ENCODE assay signal across 19 cellular contexts in genomic region chr2:114009125-114009923, GRCh38.
A peak's percentile ranks its signal among the peaks of the same experiment; 100 is the strongest.
DNase-seq lines count a peak whose midpoint lies in the region; ATAC-seq and TF ChIP-seq lines count a peak whose summit lies in the region.
"Had no signal": no experiment of that assay in that cellular context is flagged by ENCODE, and none has a peak within 500 bp of the region (broad histone marks: within the 10 kb centered on the region; RNA-seq: fewer than 3 reads in every experiment).

No MANE protein-coding gene starts in this region.

- H3K27ac ChIP-seq in aorta (ENCODE audit: low read depth in 1 of 2, low read length in 2 of 2) (no peak overlapping the region), thyroid gland (no peak overlapping the region)
- H3K27ac ChIP-seq: BLaER1 treated with 17β-estradiol and CSF1 and Interleukin-3, amounts not matched to agents 10 nM and 100 nM had no signal

- POLR2A ChIA-PET in Caco-2 (lab: Charles Lee) = no interaction called here

- H3K27me3 Mint-ChIP-seq in Caco-2 (ENCODE audit: insufficient read depth, unreplicated experiment) = no peaks in the 10 kb centered on the region
- no peaks in the 10 kb centered on the region for H3K27me3 Mint-ChIP-seq in glutamatergic neuron (ENCODE audit: unreplicated experiment)

- TF ChIP-seq CTCF in Caco-2 (IDR thresholded peaks at IDR 0.05; ENCODE audit: insufficient read depth in 1 of 2, low read depth in 1 of 2, low read length in 1 of 2, severe bottlenecking in 1 of 2, unreplicated experiment in 1 of 2) (no peak), glutamatergic neuron (IDR thresholded peaks at IDR 0.05; ENCODE audit: partially characterized antibody, unreplicated experiment) (no peak), thyroid gland (IDR thresholded peaks at IDR 0.05) (no peak)

- H3K9me3 Mint-ChIP-seq in Caco-2 (ENCODE audit: unreplicated experiment) (peaks cover 10% of the 10 kb centered on the region), glutamatergic neuron (ENCODE audit: unreplicated experiment) (no peaks in the 10 kb centered on the region)
- H3K9me3 Mint-ChIP-seq: CD4-positive, alpha-beta T cell had no signal

- peaks cover 24% of the 10 kb centered on the region for H3K4me1 Mint-ChIP-seq in Caco-2 (ENCODE audit: low read depth, unreplicated experiment)
- H3K4me1 Mint-ChIP-seq in glutamatergic neuron (ENCODE audit: low read depth, unreplicated experiment) = no peaks in the 10 kb centered on the region
- H3K4me1 Mint-ChIP-seq: CD8-positive, alpha-beta memory T cell; GM23338 had no signal

- peak overlapping the region; percentile 12 for H3K27ac Mint-ChIP-seq in Caco-2 (ENCODE audit: unreplicated experiment)
- no peak overlapping the region for H3K27ac Mint-ChIP-seq in glutamatergic neuron (ENCODE audit: unreplicated experiment)
- H3K27ac Mint-ChIP-seq: CD14-positive monocyte; CD4-positive, alpha-beta T cell; CD8-positive, alpha-beta memory T cell; GM23338; H9 had no signal

- no peak for DNase-seq in Caco-2
- DNase-seq in M059J (ENCODE audit: low read depth) = peak; percentile 5
- peak; percentile 8 for DNase-seq in fibroblast of peridontal ligament (ENCODE audit: extremely low read depth)
- DNase-seq in aorta = no peak
- no peak for DNase-seq in glutamatergic neuron
- DNase-seq in thyroid gland = no peak
- DNase-seq: AML-193; BE2C; Calu3; CD4-positive, alpha-beta T cell; CD8-positive, alpha-beta memory T cell; DMS79 treated with DMSO at 0.1 percent for 48 hours; GF-D8; H9 had no signal

- H3K36me3 ChIP-seq in Caco-2 (ENCODE audit: control insufficient read depth, insufficient read depth, low read length) = no peaks in the 10 kb centered on the region
- H3K36me3 ChIP-seq in aorta (ENCODE audit: control insufficient read depth in 1 of 2, insufficient read depth in 2 of 2, low read length in 1 of 2) = no peaks in the 10 kb centered on the region
- no peaks in the 10 kb centered on the region for H3K36me3 ChIP-seq in thyroid gland
- H3K36me3 ChIP-seq: BE2C; BLaER1 treated with 17β-estradiol and CSF1 and Interleukin-3, amounts not matched to agents 10 nM and 100 nM had no signal

- no peak for TF ChIP-seq POLR2A in thyroid gland (IDR thresholded peaks at IDR 0.05)

- H3K36me3 Mint-ChIP-seq in Caco-2 (ENCODE audit: insufficient read depth, unreplicated experiment) (peaks cover 5% of the 10 kb centered on the region), glutamatergic neuron (ENCODE audit: unreplicated experiment) (no peaks in the 10 kb centered on the region)
- H3K36me3 Mint-ChIP-seq: CD14-positive monocyte had no signal

- intact Hi-C loops in Caco-2 (cut with micrococcal nuclease; ENCODE audit: unreplicated experiment) = no loop called here
- intact Hi-C loops in aorta (cut with DNase I) = no loop called here
- intact Hi-C loops in thyroid gland (cut with DNase I) = no loop called here

- H3K4me3 ChIP-seq in Caco-2 (ENCODE audit: low read depth, low read length) (no peak overlapping the region), aorta (ENCODE audit: low read length in 2 of 2) (no peak overlapping the region), thyroid gland (replicated peaks in 1 of 3) (no peak overlapping the region)
- H3K4me3 ChIP-seq: BLaER1 treated with 17β-estradiol and CSF1 and Interleukin-3, amounts not matched to agents 10 nM and 100 nM; GM23338 had no signal

- H3K27me3 ChIP-seq in Caco-2 (replicated peaks; ENCODE audit: control insufficient read depth, insufficient read depth, low read length) = no peaks in the 10 kb centered on the region
- H3K27me3 ChIP-seq in aorta (ENCODE audit: control insufficient read depth in 1 of 2, insufficient read depth in 2 of 2, low read length in 1 of 2) = peaks cover 0 to 1% of the 10 kb centered on the region in 2 donors
- H3K27me3 ChIP-seq in thyroid gland = no peaks in the 10 kb centered on the region
- H3K27me3 ChIP-seq: BE2C; BLaER1 treated with 17β-estradiol and CSF1 and Interleukin-3, amounts not matched to agents 10 nM and 100 nM had no signal

- peak; percentile 33 for ATAC-seq in aorta (ENCODE audit: low FRiP score)
- no peak for ATAC-seq in HG03280 (IDR thresholded peaks at IDR 0.05; ENCODE audit: unreplicated experiment)
- ATAC-seq: GM23338, HCT116 had no signal

- H3K9me3 ChIP-seq in Caco-2 (no peaks in the 10 kb centered on the region; the same call in 1 of the 2 replicates), aorta (ENCODE audit: control insufficient read depth, low read length) (no peaks in the 10 kb centered on the region), thyroid gland (no peaks in the 10 kb centered on the region)
- H3K9me3 ChIP-seq: BE2C; BLaER1 treated with 17β-estradiol and CSF1 and Interleukin-3, amounts not matched to agents 10 nM and 100 nM had no signal

- no TSS peak for BruUV-seq in Caco-2 (replicated peaks; lab: Mats Ljungman, UMichigan)

- 71 to 77% methylated on average over 7 of the region's 7 CpGs for WGBS in aorta, 2 donors
- WGBS in thyroid gland, 2 donors = 79 to 80% methylated on average over 7 of the region's 7 CpGs

- peaks cover 31% of the 10 kb centered on the region for H3K4me1 ChIP-seq in Caco-2
- H3K4me1 ChIP-seq in aorta (ENCODE audit: control insufficient read depth in 1 of 2, insufficient read depth in 2 of 2, low read length in 2 of 2) = no peaks in the 10 kb centered on the region
- H3K4me1 ChIP-seq in thyroid gland = no peaks in the 10 kb centered on the region
- H3K4me1 ChIP-seq: BE2C had no signal

- H3K4me3 Mint-ChIP-seq in Caco-2 (ENCODE audit: unreplicated experiment) (no peak overlapping the region), glutamatergic neuron (ENCODE audit: unreplicated experiment) (no peak overlapping the region)
- H3K4me3 Mint-ChIP-seq: CD14-positive monocyte; CD4-positive, alpha-beta T cell; CD8-positive, alpha-beta memory T cell; GM23338; H9 had no signal

- CTCF ChIA-PET in Caco-2 (lab: Charles Lee) = no interaction called here

Comparison
In these comparisons a context has a peak if more than half of its experiments do, and no peak if none do; other contexts are left out.
1. DNase-seq: peak in M059J (single experiment) and fibroblast of peridontal ligament (single experiment); none in Caco-2 (0 of 2), aorta (0 of 2), glutamatergic neuron (single experiment) and thyroid gland (0 of 2).